ENCODE assay signal across 12 cellular contexts in the genomic region with DNA sequence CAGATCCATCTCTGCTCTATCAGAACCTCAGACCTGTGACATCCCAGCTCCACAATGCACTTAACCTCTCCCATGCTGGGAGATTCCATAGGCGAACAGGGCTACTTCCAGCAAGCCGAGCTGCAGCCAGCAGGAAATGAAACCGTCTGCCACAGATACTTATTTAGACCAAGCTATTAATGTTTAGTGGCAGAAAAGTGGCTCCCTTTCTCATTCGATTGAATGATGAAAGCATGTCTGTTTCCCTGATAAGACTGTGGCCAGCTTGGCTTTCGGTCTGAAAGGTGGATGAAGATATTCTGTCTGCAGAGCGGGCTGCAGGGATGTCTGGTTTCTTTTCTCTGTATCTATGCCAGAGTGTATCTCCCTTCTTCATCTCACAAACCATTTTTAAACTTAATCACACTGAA.
DNase-seq lines count a peak whose midpoint lies in the region; ATAC-seq and TF ChIP-seq lines count a peak whose summit lies in the region.
"Had no signal": no experiment of that assay in that cellular context is flagged by ENCODE, and none has a peak within 500 bp of the region (broad histone marks: within the 10 kb centered on the region; RNA-seq: fewer than 3 reads in every experiment).

No MANE protein-coding gene starts in this region.

- H2AFZ ChIP-seq in smooth muscle cell (ENCODE audit: low read depth) = peak overlapping the region; percentile 68

- H3K27ac Mint-ChIP-seq in activated T-helper 17 cell treated with anti-CD3 and anti-CD28 coated beads, Interleukin-2, amount 50 U/mL, for 72 hours = no peak overlapping the region
- peak overlapping the region in 1 of 6 donors; percentile 2 for H3K27ac Mint-ChIP-seq in immature natural killer cell
- no peak overlapping the region for H3K27ac Mint-ChIP-seq in activated CD8-positive, alpha-beta T cell treated with anti-CD3 and anti-CD28 coated beads for 36 hours
- H3K27ac Mint-ChIP-seq in T-helper 2 cell treated with Interferon-gamma antibody and Interleukin-4, amounts not matched to agents 5 μg/mL and 100 μg/mL, for 36 hours = no peak overlapping the region
- H3K27ac Mint-ChIP-seq: activated naive CD8-positive, alpha-beta T cell treated with anti-CD3 and anti-CD28 coated beads, Interleukin-2, amount 50 U/mL, for 24 hours had no signal

- H3K36me3 ChIP-seq in smooth muscle cell (ENCODE audit: low read depth) = no peaks in the 10 kb centered on the region
- H3K36me3 ChIP-seq: SJSA1 had no signal

- peak overlapping the region; percentile 22 for H3K9ac ChIP-seq in smooth muscle cell (ENCODE audit: low read depth)

- intact Hi-C loops in activated CD8-positive, alpha-beta T cell treated with anti-CD3 and anti-CD28 coated beads for 36 hours (cut with micrococcal nuclease) = no loop called here

- H3K4me2 ChIP-seq in smooth muscle cell = peak overlapping the region; percentile 85

- H3K4me3 ChIP-seq in smooth muscle cell = peak overlapping the region; percentile 37
- H3K4me3 ChIP-seq: SJSA1 had no signal

- DNase-seq in immature natural killer cell (no peak), smooth muscle cell (lab: John Stamatoyannopoulos, UW; ENCODE audit: unreplicated experiment) (no peak), NCI-H2171 (lab: John Stamatoyannopoulos, UW) (no peak)
- no peak for DNase-seq in activated CD8-positive, alpha-beta T cell treated with anti-CD3 and anti-CD28 coated beads for 36 hours
- DNase-seq in T-helper 2 cell treated with Interferon-gamma antibody and Interleukin-4, amounts not matched to agents 5 μg/mL and 100 μg/mL, for 36 hours (ENCODE audit: low spot score) = no peak
- DNase-seq: activated naive CD8-positive, alpha-beta T cell treated with anti-CD3 and anti-CD28 coated beads, Interleukin-2, amount 50 U/mL, for 24 hours; COR-L47; kidney; NCI-H2081 had no signal

- peak overlapping the region; percentile 26 for H3K4me3 Mint-ChIP-seq in activated T-helper 17 cell treated with anti-CD3 and anti-CD28 coated beads, Interleukin-2, amount 50 U/mL, for 72 hours
- H3K4me3 Mint-ChIP-seq in immature natural killer cell = peak overlapping the region in 3 of 5 donors; percentile 33 to 60 (median 39)
- H3K4me3 Mint-ChIP-seq in activated CD8-positive, alpha-beta T cell treated with anti-CD3 and anti-CD28 coated beads for 36 hours = no peak overlapping the region
- H3K4me3 Mint-ChIP-seq in T-helper 2 cell treated with Interferon-gamma antibody and Interleukin-4, amounts not matched to agents 5 μg/mL and 100 μg/mL, for 36 hours = no peak overlapping the region
- H3K4me3 Mint-ChIP-seq: activated naive CD8-positive, alpha-beta T cell treated with anti-CD3 and anti-CD28 coated beads, Interleukin-2, amount 50 U/mL, for 24 hours had no signal

- no peaks in the 10 kb centered on the region for H3K27me3 Mint-ChIP-seq in activated T-helper 17 cell treated with anti-CD3 and anti-CD28 coated beads, Interleukin-2, amount 50 U/mL, for 72 hours
- peaks cover 5 to 10% (median 8%) of the 10 kb centered on the region in 3 donors for H3K27me3 Mint-ChIP-seq in immature natural killer cell (ENCODE audit: low read depth in 3 of 3)
- H3K27me3 Mint-ChIP-seq in activated CD8-positive, alpha-beta T cell treated with anti-CD3 and anti-CD28 coated beads for 36 hours = peaks cover 3% of the 10 kb centered on the region
- H3K27me3 Mint-ChIP-seq in T-helper 2 cell treated with Interferon-gamma antibody and Interleukin-4, amounts not matched to agents 5 μg/mL and 100 μg/mL, for 36 hours (ENCODE audit: low read depth) = no peaks in the 10 kb centered on the region
- H3K27me3 Mint-ChIP-seq: activated naive CD8-positive, alpha-beta T cell treated with anti-CD3 and anti-CD28 coated beads, Interleukin-2, amount 50 U/mL, for 24 hours had no signal

- H3K36me3 Mint-ChIP-seq in activated T-helper 17 cell treated with anti-CD3 and anti-CD28 coated beads, Interleukin-2, amount 50 U/mL, for 72 hours (ENCODE audit: low read depth) = no peaks in the 10 kb centered on the region
- H3K36me3 Mint-ChIP-seq in immature natural killer cell = no peaks in the 10 kb centered on the region
- H3K36me3 Mint-ChIP-seq in activated CD8-positive, alpha-beta T cell treated with anti-CD3 and anti-CD28 coated beads for 36 hours (ENCODE audit: low read depth) = no peaks in the 10 kb centered on the region
- H3K36me3 Mint-ChIP-seq in T-helper 2 cell treated with Interferon-gamma antibody and Interleukin-4, amounts not matched to agents 5 μg/mL and 100 μg/mL, for 36 hours (ENCODE audit: low read depth) = no peaks in the 10 kb centered on the region

- H3K27ac ChIP-seq in smooth muscle cell (ENCODE audit: low read depth) = peak overlapping the region; percentile 31
- H3K27ac ChIP-seq: SJSA1 had no signal

- POLR2A ChIA-PET in activated CD8-positive, alpha-beta T cell treated with anti-CD3 and anti-CD28 coated beads for 36 hours (lab: Charles Lee) = no interaction called here

- no peaks in the 10 kb centered on the region for H3F3A ChIP-seq in smooth muscle cell (ENCODE audit: low read depth)

- H3K9me3 Mint-ChIP-seq in activated T-helper 17 cell treated with anti-CD3 and anti-CD28 coated beads, Interleukin-2, amount 50 U/mL, for 72 hours = no peaks in the 10 kb centered on the region
- no peaks in the 10 kb centered on the region for H3K9me3 Mint-ChIP-seq in immature natural killer cell
- H3K9me3 Mint-ChIP-seq in activated CD8-positive, alpha-beta T cell treated with anti-CD3 and anti-CD28 coated beads for 36 hours = no peaks in the 10 kb centered on the region
- no peaks in the 10 kb centered on the region for H3K9me3 Mint-ChIP-seq in T-helper 2 cell treated with Interferon-gamma antibody and Interleukin-4, amounts not matched to agents 5 μg/mL and 100 μg/mL, for 36 hours
- H3K9me3 Mint-ChIP-seq: activated naive CD8-positive, alpha-beta T cell treated with anti-CD3 and anti-CD28 coated beads, Interleukin-2, amount 50 U/mL, for 24 hours had no signal

- 5% methylated on average over 6 of the region's 6 CpGs for WGBS in smooth muscle cell (ENCODE audit: low lambda C conversion rate)

- peak; percentile 44 for ATAC-seq in HG02678 (IDR thresholded peaks at IDR 0.05; ENCODE audit: unreplicated experiment)
- ATAC-seq in activated T-helper 17 cell treated with anti-CD3 and anti-CD28 coated beads, Interleukin-2, amount 50 U/mL, for 72 hours (replicated peaks) = no peak
- no peak for ATAC-seq in activated CD8-positive, alpha-beta T cell treated with anti-CD3 and anti-CD28 coated beads for 36 hours
- ATAC-seq: activated naive CD8-positive, alpha-beta T cell treated with anti-CD3 and anti-CD28 coated beads, Interleukin-2, amount 50 U/mL, for 24 hours had no signal

- H3K79me2 ChIP-seq in smooth muscle cell (ENCODE audit: low read depth) = no peaks in the 10 kb centered on the region

- TF ChIP-seq CTCF in smooth muscle cell (IDR thresholded peaks at IDR 0.05; ENCODE audit: borderline replicate concordance, insufficient read depth, poor library complexity, severe bottlenecking) = no peak
- no peak for TF ChIP-seq CTCF in activated CD8-positive, alpha-beta T cell treated with anti-CD3 and anti-CD28 coated beads for 36 hours (IDR thresholded peaks at IDR 0.05)

- peaks cover 6% of the 10 kb centered on the region for H3K4me1 Mint-ChIP-seq in activated T-helper 17 cell treated with anti-CD3 and anti-CD28 coated beads, Interleukin-2, amount 50 U/mL, for 72 hours
- H3K4me1 Mint-ChIP-seq in immature natural killer cell = peaks cover 14 to 17% of the 10 kb centered on the region in 2 donors
- H3K4me1 Mint-ChIP-seq in activated CD8-positive, alpha-beta T cell treated with anti-CD3 and anti-CD28 coated beads for 36 hours (ENCODE audit: low read depth) = no peaks in the 10 kb centered on the region
- no peaks in the 10 kb centered on the region for H3K4me1 Mint-ChIP-seq in T-helper 2 cell treated with Interferon-gamma antibody and Interleukin-4, amounts not matched to agents 5 μg/mL and 100 μg/mL, for 36 hours (ENCODE audit: low read depth)
- H3K4me1 Mint-ChIP-seq: activated naive CD8-positive, alpha-beta T cell treated with anti-CD3 and anti-CD28 coated beads, Interleukin-2, amount 50 U/mL, for 24 hours had no signal

- CTCF ChIA-PET in activated CD8-positive, alpha-beta T cell treated with anti-CD3 and anti-CD28 coated beads for 36 hours (lab: Charles Lee) = no interaction called here

- H3K27me3 ChIP-seq in smooth muscle cell (ENCODE audit: low read depth) = no peaks in the 10 kb centered on the region
- H3K27me3 ChIP-seq: SJSA1 had no signal

- H3K9me3 ChIP-seq in smooth muscle cell (replicated peaks; ENCODE audit: low read depth) = no peaks in the 10 kb centered on the region
- H3K9me3 ChIP-seq: SJSA1 had no signal

- no peaks in the 10 kb centered on the region for H4K20me1 ChIP-seq in smooth muscle cell (ENCODE audit: low read depth)

- H3K4me1 ChIP-seq in smooth muscle cell (ENCODE audit: low read depth) = peaks cover 27% of the 10 kb centered on the region

Comparison
In these comparisons a context has a peak if more than half of its experiments do, and no peak if none do; other contexts are left out.
1. H3K4me3 Mint-ChIP-seq: peak in activated T-helper 17 cell treated with anti-CD3 and anti-CD28 coated beads, Interleukin-2, amount 50 U/mL, for 72 hours (single experiment) and immature natural killer cell (3 of 5); none in activated CD8-positive, alpha-beta T cell treated with anti-CD3 and anti-CD28 coated beads for 36 hours (single experiment) and T-helper 2 cell treated with Interferon-gamma antibody and Interleukin-4, amounts not matched to agents 5 μg/mL and 100 μg/mL, for 36 hours (single experiment).